17 cellular contexts compared by ENCODE assay signal in the genomic region with DNA sequence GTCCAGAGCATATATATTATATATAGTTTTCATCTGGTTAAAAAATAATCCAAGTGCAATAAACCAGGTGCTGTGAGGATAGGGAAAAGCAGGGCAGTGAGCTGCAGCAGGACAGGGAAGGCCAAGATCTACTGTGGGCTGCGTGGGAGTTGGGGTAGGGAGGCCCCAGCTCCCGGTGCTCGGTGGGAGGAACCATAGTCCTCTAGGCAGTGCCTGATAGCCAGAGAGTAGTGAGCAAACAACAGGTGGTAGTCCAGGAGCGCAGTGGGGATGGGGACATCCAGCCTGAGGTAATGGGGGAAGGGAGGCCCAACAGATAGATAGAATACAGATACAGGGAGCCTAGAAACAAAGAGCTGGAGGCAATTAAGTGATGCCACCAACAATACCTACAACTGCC. TPM values are rescaled to one million over a fixed set of nuclear protein-coding genes. Genes with fewer than 3 reads are reported as not detected.
DNase-seq lines count a peak whose midpoint lies in the region; ATAC-seq and TF ChIP-seq lines count a peak whose summit lies in the region.
"Had no signal": no experiment of that assay in that cellular context is flagged by ENCODE, and none has a peak within 500 bp of the region (broad histone marks: within the 10 kb centered on the region; RNA-seq: fewer than 3 reads in every experiment).

No MANE protein-coding gene starts in this region.

- no peaks in the 10 kb centered on the region for H3K36me3 ChIP-seq in transverse colon

- H3K4me1 ChIP-seq in transverse colon: peaks cover 0 to 51% (median 29%) of the 10 kb centered on the region in 4 donors

- no peaks in the 10 kb centered on the region for H3K27me3 ChIP-seq in transverse colon

- peaks cover under 1% of the 10 kb centered on the region for H3K36me3 Mint-ChIP-seq in activated CD8-positive, alpha-beta memory T cell treated with anti-CD3 and anti-CD28 coated beads, Interleukin-2, amount 10 ng/mL, durations not matched to agents 7 days and 5 days
- H3K36me3 Mint-ChIP-seq in memory B cell: no peaks in the 10 kb centered on the region
- H3K36me3 Mint-ChIP-seq in stimulated activated memory B cell treated with anti-CD40 and anti-IgM and Interleukin-4, amounts not matched to agents 10 μg/mL and 1 μg/mL and 100 μg/mL, for 72 hours: no peaks in the 10 kb centered on the region
- H3K36me3 Mint-ChIP-seq: naive thymus-derived CD4-positive, alpha-beta T cell; T-cell had no signal

- in situ Hi-C loops in transverse colon (cut with MboI; ENCODE audit: low pct_ligation_motif_present in 1 of 4, low pct_unique_long_range_greater_than_20kb in 1 of 4, low sequenced_read_pairs in 3 of 4): no loop called here

- peaks cover 4% of the 10 kb centered on the region for H3K27me3 Mint-ChIP-seq in activated CD8-positive, alpha-beta memory T cell treated with anti-CD3 and anti-CD28 coated beads, Interleukin-2, amount 10 ng/mL, durations not matched to agents 7 days and 5 days
- no peaks in the 10 kb centered on the region for H3K27me3 Mint-ChIP-seq in memory B cell
- no peaks in the 10 kb centered on the region for H3K27me3 Mint-ChIP-seq in stimulated activated memory B cell treated with anti-CD40 and anti-IgM and Interleukin-4, amounts not matched to agents 10 μg/mL and 1 μg/mL and 100 μg/mL, for 72 hours

- intact Hi-C loops in transverse colon (cut with DNase I; ENCODE audit: low total_unique reads): no loop called here

- H3K4me3 ChIP-seq in transverse colon: no peak overlapping the region

- 54% methylated on average over 4 of the region's 4 CpGs; no CpG with 5 or more reads in 1 of the 2 donors for WGBS in transverse colon (ENCODE audit: low coverage in 1 of 2), 2 donors

- H3K27ac ChIP-seq in transverse colon: peak overlapping the region; percentile 42 to 99 (median 75)

- no peak for TF ChIP-seq EP300 in transverse colon (IDR thresholded peaks at IDR 0.05; ENCODE audit: low read depth)

- H3K9me3 Mint-ChIP-seq in activated CD8-positive, alpha-beta memory T cell treated with anti-CD3 and anti-CD28 coated beads, Interleukin-2, amount 10 ng/mL, durations not matched to agents 7 days and 5 days (ENCODE audit: low read depth): no peaks in the 10 kb centered on the region
- H3K9me3 Mint-ChIP-seq in memory B cell: no peaks in the 10 kb centered on the region
- no peaks in the 10 kb centered on the region for H3K9me3 Mint-ChIP-seq in stimulated activated memory B cell treated with anti-CD40 and anti-IgM and Interleukin-4, amounts not matched to agents 10 μg/mL and 1 μg/mL and 100 μg/mL, for 72 hours
- H3K9me3 Mint-ChIP-seq: activated B cell treated with CpG ODN at 0.5 μM for 24 hours; CD8-positive, alpha-beta memory T cell; stimulated activated naive CD8-positive, alpha-beta T cell treated with anti-CD3 and anti-CD28 coated beads, Interleukin-15, amount 100 ng/mL, for 72 hours; T-cell had no signal

- no peaks in the 10 kb centered on the region for H3K9me3 ChIP-seq in transverse colon

- ATAC-seq in activated CD8-positive, alpha-beta memory T cell treated with anti-CD3 and anti-CD28 coated beads, Interleukin-2, amount 10 ng/mL, durations not matched to agents 7 days and 5 days: no peak
- ATAC-seq in memory B cell (ENCODE audit: low read depth): no peak
- ATAC-seq in stimulated activated memory B cell treated with anti-CD40 and anti-IgM and Interleukin-4, amounts not matched to agents 10 μg/mL and 1 μg/mL and 100 μg/mL, for 72 hours: no peak
- ATAC-seq: naive thymus-derived CD4-positive, alpha-beta T cell; stimulated activated naive CD8-positive, alpha-beta T cell treated with anti-CD3 and anti-CD28 coated beads, Interleukin-15, amount 100 ng/mL, for 72 hours; T-cell had no signal

- TF ChIP-seq CTCF in transverse colon (IDR thresholded peaks at IDR 0.05) (no peak), GM20000 (IDR thresholded peaks at IDR 0.05; ENCODE audit: extremely low read depth, missing control alignments) (no peak)

- no peak for DNase-seq in activated CD8-positive, alpha-beta memory T cell treated with anti-CD3 and anti-CD28 coated beads, Interleukin-2, amount 10 ng/mL, durations not matched to agents 7 days and 5 days
- no peak for DNase-seq in activated CD8-positive, alpha-beta memory T cell treated with anti-CD3 and anti-CD28 coated beads, Interleukin-2, amount 50 U/mL, for 4 hours
- DNase-seq in NCI-H510A treated with DMSO at 0.1 percent for 48 hours (lab: John Stamatoyannopoulos, UW) (peak; percentile 75), memory B cell (ENCODE audit: low spot score in 2 of 2) (no peak), transverse colon (peak; percentile 37), GM20000 (ENCODE audit: low spot score) (no peak), 8988T (no peak)
- DNase-seq: activated B cell treated with CpG ODN at 0.5 μM for 24 hours; activated effector memory CD4-positive, alpha-beta T cell treated with Interleukin-2 at 50 U/mL for 16 hours; aorta; CD8-positive, alpha-beta memory T cell; GOT3; naive thymus-derived CD4-positive, alpha-beta T cell; stimulated activated CD4-positive, alpha-beta T cell treated with anti-CD3 and anti-CD28 coated beads, Interleukin-15, amount 100 ng/mL, for 24 hours; stimulated activated naive CD8-positive, alpha-beta T cell treated with anti-CD3 and anti-CD28 coated beads, Interleukin-15, amount 100 ng/mL, for 72 hours; T-cell had no signal

- no peak for TF ChIP-seq POLR2A in transverse colon (IDR thresholded peaks at IDR 0.05)

- CTCF ChIA-PET in activated CD8-positive, alpha-beta memory T cell treated with anti-CD3 and anti-CD28 coated beads, Interleukin-2, amount 10 ng/mL, durations not matched to agents 7 days and 5 days (lab: Charles Lee): interaction anchor here (1.0 to 2.1 kb wide), 5 partner anchors 9 to 59 kb away, joined by 3 to 4 read pairs (median 3); no protein-coding TSS in a partner anchor

- H3K4me3 Mint-ChIP-seq in activated CD8-positive, alpha-beta memory T cell treated with anti-CD3 and anti-CD28 coated beads, Interleukin-2, amount 10 ng/mL, durations not matched to agents 7 days and 5 days: no peak overlapping the region
- H3K4me3 Mint-ChIP-seq in memory B cell: no peak overlapping the region
- no peak overlapping the region for H3K4me3 Mint-ChIP-seq in stimulated activated memory B cell treated with anti-CD40 and anti-IgM and Interleukin-4, amounts not matched to agents 10 μg/mL and 1 μg/mL and 100 μg/mL, for 72 hours
- H3K4me3 Mint-ChIP-seq: activated B cell treated with CpG ODN at 0.5 μM for 24 hours; stimulated activated naive CD8-positive, alpha-beta T cell treated with anti-CD3 and anti-CD28 coated beads, Interleukin-15, amount 100 ng/mL, for 72 hours; T-cell had no signal

- peak overlapping the region; percentile 66 for H3K27ac Mint-ChIP-seq in activated CD8-positive, alpha-beta memory T cell treated with anti-CD3 and anti-CD28 coated beads, Interleukin-2, amount 10 ng/mL, durations not matched to agents 7 days and 5 days
- peak overlapping the region; percentile 43 for H3K27ac Mint-ChIP-seq in memory B cell
- H3K27ac Mint-ChIP-seq in stimulated activated memory B cell treated with anti-CD40 and anti-IgM and Interleukin-4, amounts not matched to agents 10 μg/mL and 1 μg/mL and 100 μg/mL, for 72 hours: no peak overlapping the region
- H3K27ac Mint-ChIP-seq: activated B cell treated with CpG ODN at 0.5 μM for 24 hours; stimulated activated naive CD8-positive, alpha-beta T cell treated with anti-CD3 and anti-CD28 coated beads, Interleukin-15, amount 100 ng/mL, for 72 hours had no signal

- H3K4me1 Mint-ChIP-seq in activated CD8-positive, alpha-beta memory T cell treated with anti-CD3 and anti-CD28 coated beads, Interleukin-2, amount 10 ng/mL, durations not matched to agents 7 days and 5 days: peaks cover 31% of the 10 kb centered on the region
- peaks cover 15% of the 10 kb centered on the region for H3K4me1 Mint-ChIP-seq in memory B cell
- H3K4me1 Mint-ChIP-seq in stimulated activated memory B cell treated with anti-CD40 and anti-IgM and Interleukin-4, amounts not matched to agents 10 μg/mL and 1 μg/mL and 100 μg/mL, for 72 hours: peaks cover 24% of the 10 kb centered on the region

RNA-seq across cellular contexts. Expression of a gene that starts 4.1 kb away (rescaled TPM):
- 10 to 100 TPM; 17.1 to 19.5 TPM for total RNA-seq in activated CD8-positive, alpha-beta memory T cell treated with anti-CD3 and anti-CD28 coated beads, Interleukin-2, amount 10 ng/mL, durations not matched to agents 7 days and 5 days
- total RNA-seq in transverse colon: 10 to 100 TPM; 29.3 to 45.2 (median 38.0) TPM

Comparison
In these comparisons a context has a peak if more than half of its experiments do, and no peak if none do; other contexts are left out.
1. DNase-seq: peak in NCI-H510A treated with DMSO at 0.1 percent for 48 hours (single experiment) and transverse colon (single experiment); none in activated CD8-positive, alpha-beta memory T cell treated with anti-CD3 and anti-CD28 coated beads, Interleukin-2, amount 10 ng/mL, durations not matched to agents 7 days and 5 days (single experiment), activated CD8-positive, alpha-beta memory T cell treated with anti-CD3 and anti-CD28 coated beads, Interleukin-2, amount 50 U/mL, for 4 hours (single experiment), memory B cell (0 of 2), GM20000 (single experiment) and 8988T (single experiment).